In the genomic region with DNA sequence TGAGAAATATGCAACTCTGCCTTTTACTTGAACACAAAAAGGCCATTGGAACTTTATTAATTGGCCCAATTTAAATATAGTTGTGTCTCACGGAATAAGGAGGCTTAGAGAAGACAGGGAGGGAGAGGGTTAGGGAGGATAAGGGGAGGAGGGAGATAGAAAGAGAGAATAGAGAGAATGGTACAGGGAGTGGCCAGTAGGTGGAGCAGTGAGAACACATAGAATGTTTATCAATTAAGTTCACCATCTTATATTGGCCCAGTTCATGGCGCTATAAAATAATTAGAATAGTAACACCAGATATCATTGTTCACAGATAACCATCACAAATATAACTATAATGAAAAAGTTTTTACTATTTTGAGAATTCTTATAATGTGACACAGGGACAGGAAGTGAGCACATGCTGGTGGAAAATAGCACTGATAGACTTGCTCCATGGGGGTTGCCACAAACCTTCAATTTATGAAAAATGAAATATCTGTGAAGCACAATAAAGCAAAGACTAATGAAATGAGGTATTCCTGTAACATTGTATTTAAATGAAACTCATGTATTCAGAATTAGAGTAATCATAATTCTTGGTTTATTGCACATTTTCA, we compare ENCODE assay signal across 8 cellular contexts.
DNase-seq lines count a peak whose midpoint lies in the region; ATAC-seq and TF ChIP-seq lines count a peak whose summit lies in the region.

No MANE protein-coding gene starts in this region.

- TF ChIP-seq CTCF in GM12872 (IDR thresholded peaks at IDR 0.05; ENCODE audit: insufficient read depth, low read depth, low read length) (peak; percentile 74), HCT116 (IDR thresholded peaks at IDR 0.05 in 2 of 3, conservative IDR thresholded peaks at IDR 0.05 in 1 of 3; ENCODE audit: borderline replicate concordance in 1 of 3, insufficient read depth in 1 of 3, low read depth in 2 of 3, low read length in 2 of 3) (peak; percentile 11 to 64 (median 61); a peak in 4 of 6 replicates), SK-N-SH (IDR thresholded peaks at IDR 0.05) (peak; percentile 83), foreskin fibroblast (IDR thresholded peaks at IDR 0.05; ENCODE audit: low read depth, low read length) (peak; percentile 37), stomach (IDR thresholded peaks at IDR 0.05) (peak in 3 of 7 experiments; percentile 20 to 38 (median 27))

- 23% methylated on average over 2 of the region's 2 CpGs for WGBS in SK-N-SH (ENCODE audit: low lambda C conversion rate)
- WGBS in stomach, 5 donors, result 30 to 50% (median 40%) methylated on average over 2 of the region's 2 CpGs

- no peak for TF ChIP-seq EP300 in SK-N-SH (IDR thresholded peaks at IDR 0.05; ENCODE audit: borderline replicate concordance in 1 of 2, low read depth in 1 of 2, low read length in 1 of 2)
- no peak for TF ChIP-seq EP300 in stomach (IDR thresholded peaks at IDR 0.05)

- peaks cover 9% of the 10 kb centered on the region for H3F3A ChIP-seq in SK-N-SH (replicated peaks; ENCODE audit: insufficient read depth)

- POLR2A ChIA-PET in HCT116 (lab: Charles Lee) (no interaction called here), SK-N-SH (lab: Yijun Ruan, JAX) (no interaction called here)

- H3K4me2 ChIP-seq in HCT116 (ENCODE audit: low read length) (no peak overlapping the region), SK-N-SH (no peak overlapping the region)

- BruUV-seq in HCT116 (replicated peaks; lab: Mats Ljungman, UMichigan), result no TSS peak

- CTCF ChIA-PET in HCT116 (lab: Charles Lee), result interaction anchor here (0.8 to 1.5 kb wide), 4 partner anchors 11 to 79 kb away, joined by 3 to 4 read pairs (median 3); no protein-coding TSS in a partner anchor
- CTCF ChIA-PET in SK-N-SH (lab: Yijun Ruan, JAX), result interaction anchor here (0.6 to 4.7 kb wide), 39 partner anchors 9 to 1856 kb away, joined by 3 to 51 read pairs (median 4); no protein-coding TSS in a partner anchor

- H3K36me3 ChIP-seq in HCT116 (ENCODE audit: control insufficient read depth in 1 of 2, insufficient read depth in 2 of 2, low read length in 2 of 2) (no peaks in the 10 kb centered on the region), SK-N-SH (replicated peaks in 1 of 2; ENCODE audit: control insufficient read depth in 1 of 2, insufficient read depth in 2 of 2, low read length in 1 of 2) (no peaks in the 10 kb centered on the region), stomach (no peaks in the 10 kb centered on the region)

- DNase-seq in ACHN (peak; percentile 50), HCT116 (ENCODE audit: low read depth, low spot score) (peak; percentile 23), Kasumi-1 (lab: John Stamatoyannopoulos, UW) (peak; percentile 15 to 71), SK-N-SH (peak; percentile 40), foreskin fibroblast (peak in 1 of 2 donors; percentile 0), stomach (no peak)
- peak; percentile 28 for DNase-seq in stimulated activated CD8-positive, alpha-beta memory T cell treated with anti-CD3 and anti-CD28 coated beads, Interleukin-4, amount 100 ng/mL, for 48 hours

- intact Hi-C loops in HCT116 (cut with micrococcal nuclease), result loop anchor here (10.0 kb wide), 1 partner anchor 152 kb away; no protein-coding TSS in a partner anchor
- intact Hi-C loops in stomach (cut with DNase I; ENCODE audit: low total_unique reads), result no loop called here

- no peaks in the 10 kb centered on the region; a peak in 1 of 4 replicates for H3K9me3 ChIP-seq in HCT116 (ENCODE audit: control insufficient read depth in 1 of 2, insufficient read depth in 1 of 2, low read depth in 1 of 2, low read length in 2 of 2)
- H3K9me3 ChIP-seq in SK-N-SH, result no peaks in the 10 kb centered on the region
- H3K9me3 ChIP-seq in stomach, result no peaks in the 10 kb centered on the region

- H3K4me3 ChIP-seq in HCT116 (replicated peaks in 1 of 2; ENCODE audit: low read depth in 1 of 2, low read length in 2 of 2) (no peak overlapping the region), SK-N-SH (ENCODE audit: low read depth in 2 of 2, low read length in 1 of 2) (peak overlapping the region in 1 of 2 experiments; percentile 36; a peak in 1 of 4 replicates), foreskin fibroblast (ENCODE audit: low read depth in 1 of 2, low read length in 2 of 2) (no peak overlapping the region), stomach (no peak overlapping the region)

- H3K4me1 ChIP-seq in HCT116 (ENCODE audit: control insufficient read depth in 1 of 2, insufficient read depth in 2 of 2, low read length in 2 of 2) (no peaks in the 10 kb centered on the region), SK-N-SH (ENCODE audit: control insufficient read depth in 1 of 2, insufficient read depth in 2 of 2, low read depth in 1 of 2, low read length in 1 of 2) (no peaks in the 10 kb centered on the region), stomach (no peaks in the 10 kb centered on the region)

- no peak overlapping the region for H3K9ac ChIP-seq in HCT116 (ENCODE audit: low read length)
- no peak overlapping the region for H3K9ac ChIP-seq in SK-N-SH

- H2AFZ ChIP-seq in HCT116 (ENCODE audit: low read depth, low read length, poor library complexity, severe bottlenecking) (no peak overlapping the region), SK-N-SH (ENCODE audit: low read depth) (no peak overlapping the region)

- no peaks in the 10 kb centered on the region for H4K20me1 ChIP-seq in HCT116 (ENCODE audit: insufficient read depth)
- H4K20me1 ChIP-seq in SK-N-SH (ENCODE audit: insufficient read depth), result no peaks in the 10 kb centered on the region

- TF ChIP-seq RAD21 in HCT116 (IDR thresholded peaks at IDR 0.05; ENCODE audit: low read depth) (peak; percentile 46), SK-N-SH (IDR thresholded peaks at IDR 0.05; ENCODE audit: low read length) (peak; percentile 82)

- in situ Hi-C loops in ACHN (cut with HindIII; ENCODE audit: low pct_ligation_motif_present, low pct_unique_long_range_greater_than_20kb, low sequenced_read_pairs), result no loop called here

- peak; percentile 82 for ATAC-seq in HCT116

- no peaks in the 10 kb centered on the region for H3K79me2 ChIP-seq in HCT116 (ENCODE audit: insufficient read depth, low read length)
- no peaks in the 10 kb centered on the region for H3K79me2 ChIP-seq in SK-N-SH (ENCODE audit: insufficient read depth)

- H3K27me3 ChIP-seq in HCT116 (ENCODE audit: insufficient read depth, low read length) (no peaks in the 10 kb centered on the region), SK-N-SH (ENCODE audit: insufficient read depth) (no peaks in the 10 kb centered on the region), stomach (no peaks in the 10 kb centered on the region)

- H3K27ac ChIP-seq in HCT116 (ENCODE audit: low read depth, low read length), result no peak overlapping the region
- no peak overlapping the region for H3K27ac ChIP-seq in SK-N-SH (ENCODE audit: low read depth in 2 of 2, low read length in 1 of 2)
- no peak overlapping the region for H3K27ac ChIP-seq in stomach

- RAD21 ChIA-PET in HCT116 (lab: Charles Lee; ENCODE audit: low non-redundant PET in 1 of 2, low total read pairs in 2 of 2, uncharacterized antibody in 2 of 2, unreplicated experiment in 2 of 2), result no interaction called here

- H3K9me2 ChIP-seq in HCT116 (ENCODE audit: insufficient read depth), result no peaks in the 10 kb centered on the region
- no peaks in the 10 kb centered on the region for H3K9me2 ChIP-seq in SK-N-SH

- TF ChIP-seq POLR2A in HCT116 (IDR thresholded peaks at IDR 0.05; ENCODE audit: borderline replicate concordance, extremely low read depth, insufficient read depth, insufficient read length), result no peak
- no peak for TF ChIP-seq POLR2A in stomach (IDR thresholded peaks at IDR 0.05)

TF ChIP-seq in HCT116, 20 proteins besides CTCF, POLR2A, EP300 and RAD21:
- TF ChIP-seq, protein P1, sequence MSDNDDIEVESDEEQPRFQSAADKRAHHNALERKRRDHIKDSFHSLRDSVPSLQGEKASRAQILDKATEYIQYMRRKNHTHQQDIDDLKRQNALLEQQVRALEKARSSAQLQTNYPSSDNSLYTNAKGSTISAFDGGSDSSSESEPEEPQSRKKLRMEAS (IDR thresholded peaks at IDR 0.05), result no peak

TF ChIP-seq in SK-N-SH, 30 proteins besides CTCF, POLR2A, EP300 and RAD21:
- peak; percentile 60 for TF ChIP-seq SMC3 (IDR thresholded peaks at IDR 0.05; ENCODE audit: low read depth, low read length)
- TF ChIP-seq GABPA (IDR thresholded peaks at IDR 0.05; ENCODE audit: low read depth), result no peak
- no peak for TF ChIP-seq RFX5 (IDR thresholded peaks at IDR 0.05; ENCODE audit: low read length)
